9 cellular contexts compared by ENCODE assay signal in the genomic region with DNA sequence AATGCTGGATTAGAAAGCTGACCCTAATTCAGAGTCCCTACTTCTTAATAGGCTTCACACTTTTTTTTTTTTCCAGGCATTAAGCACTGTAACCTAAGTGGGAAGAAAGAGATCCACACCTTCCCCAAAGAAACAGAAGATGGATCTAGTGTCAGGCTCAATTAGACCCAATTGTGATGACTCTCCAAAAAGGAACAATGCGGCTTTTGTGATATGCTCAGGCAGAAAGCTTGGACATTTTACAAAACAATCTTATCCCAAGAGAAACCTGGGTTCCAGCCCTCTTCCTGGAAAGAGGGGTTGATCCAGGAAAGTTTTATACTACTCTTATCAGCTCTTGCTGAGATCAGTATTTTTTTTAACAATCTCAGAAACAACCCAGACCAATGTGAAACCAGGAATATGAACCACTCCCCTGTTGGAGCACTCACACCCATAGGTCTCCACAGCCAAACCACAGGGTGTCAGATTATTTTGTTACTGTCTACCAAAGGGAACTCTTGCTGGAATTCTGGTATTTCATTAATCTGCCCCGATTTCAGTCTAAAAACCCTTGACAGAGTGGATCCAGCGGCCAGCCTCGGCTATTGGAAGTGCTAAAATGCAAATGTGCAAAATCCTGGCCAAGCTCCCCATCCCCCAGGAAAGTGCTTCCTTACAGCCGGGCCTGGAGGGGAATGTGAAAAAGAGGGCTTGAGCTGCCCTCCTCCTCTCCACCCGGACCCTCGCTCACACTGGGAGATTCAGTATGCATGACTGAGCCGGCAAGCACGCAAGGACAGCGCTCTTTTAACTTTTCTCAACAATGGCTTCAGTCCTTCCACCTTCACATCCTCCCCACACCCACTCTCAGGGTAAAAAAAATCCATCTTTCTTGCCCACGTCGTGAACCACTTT. TPM values are rescaled to one million over a fixed set of nuclear protein-coding genes. Genes with fewer than 3 reads are reported as not detected.
A peak's percentile ranks its signal among the peaks of the same experiment; 100 is the strongest.
DNase-seq lines count a peak whose midpoint lies in the region; ATAC-seq and TF ChIP-seq lines count a peak whose summit lies in the region.
"Had no signal": no experiment of that assay in that cellular context is flagged by ENCODE, and none has a peak within 500 bp of the region (broad histone marks: within the 10 kb centered on the region; RNA-seq: fewer than 3 reads in every experiment).

No MANE protein-coding gene starts in this region.

- H3K27ac Mint-ChIP-seq in type B pancreatic cell = peak overlapping the region; percentile 28

- H3K4me3 Mint-ChIP-seq in type B pancreatic cell = peak overlapping the region; percentile 88

- H3K36me3 Mint-ChIP-seq in type B pancreatic cell = peaks cover 30% of the 10 kb centered on the region

- intact Hi-C loops in Right ventricle myocardium inferior (cut with DNase I) (loop anchor here (5.0 kb wide), 1 partner anchor 598 kb away; a partner anchor contains a TSS), cardiac septum (cut with DNase I) (loop anchor here (5.0 to 10.0 kb wide), 4 partner anchors 386 to 836 kb away; a partner anchor contains a TSS), lower lobe of right lung (cut with DNase I) (no loop called here)

- peaks cover 4% of the 10 kb centered on the region for H3K27me3 Mint-ChIP-seq in type B pancreatic cell

- TF ChIP-seq CTCF in choroid plexus epithelial cell (conservative IDR thresholded peaks at IDR 0.05; ENCODE audit: low read depth, low read length) = no peak
- TF ChIP-seq CTCF in lower lobe of right lung (IDR thresholded peaks at IDR 0.05) = no peak
- TF ChIP-seq CTCF in type B pancreatic cell (conservative IDR thresholded peaks at IDR 0.05) = no peak

- peak overlapping the region; percentile 25 for H3K27ac ChIP-seq in lower lobe of right lung

- no peaks in the 10 kb centered on the region for H3K9me3 ChIP-seq in lower lobe of right lung
- H3K9me3 ChIP-seq: adrenal gland had no signal

- H3K9me3 Mint-ChIP-seq in type B pancreatic cell = no peaks in the 10 kb centered on the region

- no peaks in the 10 kb centered on the region for H3K27me3 ChIP-seq in lower lobe of right lung (ENCODE audit: low read depth)
- H3K27me3 ChIP-seq: adrenal gland had no signal

- H3K4me1 ChIP-seq in lower lobe of right lung = peaks cover 66% of the 10 kb centered on the region

- DNase-seq in Right ventricle myocardium inferior (ENCODE audit: missing footprints) (no peak), cardiac septum (ENCODE audit: low spot score) (no peak), choroid plexus epithelial cell (ENCODE audit: low read depth) (peak; percentile 63), lower lobe of right lung (no peak), type B pancreatic cell (ENCODE audit: extremely low spot score, unreplicated experiment) (no peak), DMS79 (lab: John Stamatoyannopoulos, UW) (no peak)

- ATAC-seq in Right ventricle myocardium inferior (peak; percentile 60), lower lobe of right lung (no peak), HG02678 (IDR thresholded peaks at IDR 0.05; ENCODE audit: unreplicated experiment) (no peak), HG02938 (IDR thresholded peaks at IDR 0.05; ENCODE audit: unreplicated experiment) (no peak)

- peaks cover 11% of the 10 kb centered on the region for H3K36me3 ChIP-seq in lower lobe of right lung
- H3K36me3 ChIP-seq: adrenal gland had no signal

- H3K4me1 Mint-ChIP-seq in type B pancreatic cell (ENCODE audit: unreplicated experiment) = peaks cover 44% of the 10 kb centered on the region

- peak overlapping the region; percentile 48 for H3K4me3 ChIP-seq in choroid plexus epithelial cell (ENCODE audit: low read depth, low read length)
- H3K4me3 ChIP-seq in lower lobe of right lung = peak overlapping the region; percentile 92

RNA-seq across cellular contexts. Expression of a gene that starts 4.0 kb away (rescaled TPM):
- total RNA-seq in Right ventricle myocardium inferior (6.2 TPM), cardiac septum (6.9 TPM), lower lobe of right lung (16.6 TPM), type B pancreatic cell (ENCODE audit: low replicate concordance) (16.7 and 28.8 TPM in 2 replicates)

RNA-seq across cellular contexts. Expression of a gene that starts 38.7 kb away (rescaled TPM):
- total RNA-seq in Right ventricle myocardium inferior (2.9 TPM), cardiac septum (0.43 TPM), lower lobe of right lung (6.1 TPM), type B pancreatic cell (ENCODE audit: low replicate concordance) (11.3 and 42.9 TPM in 2 replicates)
